17 cellular contexts compared by ENCODE assay signal in genomic region chr2:8447610-8448221, GRCh38.
DNase-seq lines count a peak whose midpoint lies in the region; ATAC-seq and TF ChIP-seq lines count a peak whose summit lies in the region.
"Had no signal": no experiment of that assay in that cellular context is flagged by ENCODE, and none has a peak within 500 bp of the region (broad histone marks: within the 10 kb centered on the region; RNA-seq: fewer than 3 reads in every experiment).

No MANE protein-coding gene starts in this region.

- H3K4me1 Mint-ChIP-seq in activated CD8-positive, alpha-beta T cell treated with anti-CD3 and anti-CD28 coated beads, Interleukin-2, amount 10 ng/mL, durations not matched to agents 7 days and 5 days (ENCODE audit: low read depth) = peaks cover 21% of the 10 kb centered on the region
- H3K4me1 Mint-ChIP-seq in activated CD8-positive, alpha-beta T cell treated with anti-CD3 and anti-CD28 coated beads for 36 hours (ENCODE audit: low read depth) = peaks cover 2% of the 10 kb centered on the region

- DNase-seq in activated CD8-positive, alpha-beta T cell treated with anti-CD3 and anti-CD28 coated beads, Interleukin-2, amount 10 ng/mL, durations not matched to agents 7 days and 5 days = no peak
- DNase-seq in activated CD8-positive, alpha-beta T cell treated with anti-CD3 and anti-CD28 coated beads for 36 hours = no peak
- peak; percentile 16 for DNase-seq in RWPE1 (ENCODE audit: low spot score)
- DNase-seq in epithelial cell of prostate (ENCODE audit: low read depth, low spot score) = peak; percentile 8
- peak; percentile 58 for DNase-seq in stromal cell of bone marrow (ENCODE audit: low read depth)
- DNase-seq in NCI-H2107 treated with DMSO at 0.1 percent for 48 hours (lab: John Stamatoyannopoulos, UW; ENCODE audit: unreplicated experiment) = no peak
- no peak for DNase-seq in NK-92 (lab: John Stamatoyannopoulos, UW; ENCODE audit: unreplicated experiment)
- DNase-seq: 8988T; NCI-H2029; stimulated activated CD4-positive, alpha-beta T cell treated with anti-CD3 and anti-CD28 coated beads, Interleukin-15, amount 100 ng/mL, for 24 hours had no signal

- H3K36me3 Mint-ChIP-seq in activated CD8-positive, alpha-beta T cell treated with anti-CD3 and anti-CD28 coated beads, Interleukin-2, amount 10 ng/mL, durations not matched to agents 7 days and 5 days (ENCODE audit: low read depth) = peaks cover 7% of the 10 kb centered on the region
- H3K36me3 Mint-ChIP-seq in activated CD8-positive, alpha-beta T cell treated with anti-CD3 and anti-CD28 coated beads for 36 hours (ENCODE audit: low read depth) = no peaks in the 10 kb centered on the region
- H3K36me3 Mint-ChIP-seq: activated naive CD4-positive, alpha-beta T cell treated with anti-CD3 and anti-CD28 coated beads, Interleukin-2, amount 50 U/mL, for 72 hours had no signal

- POLR2A ChIA-PET in activated CD8-positive, alpha-beta T cell treated with anti-CD3 and anti-CD28 coated beads, Interleukin-2, amount 10 ng/mL, durations not matched to agents 7 days and 5 days (lab: Charles Lee) = no interaction called here
- POLR2A ChIA-PET in activated CD8-positive, alpha-beta T cell treated with anti-CD3 and anti-CD28 coated beads for 36 hours (lab: Charles Lee) = no interaction called here
- POLR2A ChIA-PET in RWPE1 (lab: Yijun Ruan, JAX; ENCODE audit: low non-redundant PET) = no interaction called here

- peaks cover 11% of the 10 kb centered on the region for H3K27me3 Mint-ChIP-seq in activated CD8-positive, alpha-beta T cell treated with anti-CD3 and anti-CD28 coated beads, Interleukin-2, amount 10 ng/mL, durations not matched to agents 7 days and 5 days (ENCODE audit: low read depth)
- peaks cover 3% of the 10 kb centered on the region for H3K27me3 Mint-ChIP-seq in activated CD8-positive, alpha-beta T cell treated with anti-CD3 and anti-CD28 coated beads for 36 hours

- CTCF ChIA-PET in activated CD8-positive, alpha-beta T cell treated with anti-CD3 and anti-CD28 coated beads, Interleukin-2, amount 10 ng/mL, durations not matched to agents 7 days and 5 days (lab: Charles Lee) = no interaction called here
- CTCF ChIA-PET in activated CD8-positive, alpha-beta T cell treated with anti-CD3 and anti-CD28 coated beads for 36 hours (lab: Charles Lee) = no interaction called here
- CTCF ChIA-PET in RWPE1 (lab: Yijun Ruan, JAX) = no interaction called here

- intact Hi-C loops in activated CD8-positive, alpha-beta T cell treated with anti-CD3 and anti-CD28 coated beads for 36 hours (cut with micrococcal nuclease) = no loop called here

- H3K9me3 Mint-ChIP-seq in activated CD8-positive, alpha-beta T cell treated with anti-CD3 and anti-CD28 coated beads, Interleukin-2, amount 10 ng/mL, durations not matched to agents 7 days and 5 days (ENCODE audit: insufficient read depth) = peaks cover 3% of the 10 kb centered on the region
- no peaks in the 10 kb centered on the region for H3K9me3 Mint-ChIP-seq in activated CD8-positive, alpha-beta T cell treated with anti-CD3 and anti-CD28 coated beads for 36 hours
- H3K9me3 Mint-ChIP-seq: T-helper 1 cell treated with Interleukin-12 subunit alpha and Interleukin-12 subunit beta and Interleukin-4 antibody, amounts not matched to agents 30 μg/mL and 1 μg/mL, for 36 hours had no signal

- no peak for ATAC-seq in activated CD8-positive, alpha-beta T cell treated with anti-CD3 and anti-CD28 coated beads, Interleukin-2, amount 10 ng/mL, durations not matched to agents 7 days and 5 days
- no peak for ATAC-seq in activated CD8-positive, alpha-beta T cell treated with anti-CD3 and anti-CD28 coated beads for 36 hours
- no peak for ATAC-seq in HG02798 (IDR thresholded peaks at IDR 0.05; ENCODE audit: poor library complexity, unreplicated experiment)
- ATAC-seq: activated naive CD4-positive, alpha-beta T cell treated with anti-CD3 and anti-CD28 coated beads, Interleukin-2, amount 50 U/mL, for 72 hours had no signal

- no peak for TF ChIP-seq CTCF in activated CD8-positive, alpha-beta T cell treated with anti-CD3 and anti-CD28 coated beads for 36 hours (IDR thresholded peaks at IDR 0.05)
- TF ChIP-seq CTCF in RWPE1 (conservative IDR thresholded peaks at IDR 0.05; ENCODE audit: low read depth) = no peak

- peak overlapping the region; percentile 9 for H3K27ac Mint-ChIP-seq in activated CD8-positive, alpha-beta T cell treated with anti-CD3 and anti-CD28 coated beads, Interleukin-2, amount 10 ng/mL, durations not matched to agents 7 days and 5 days
- no peak overlapping the region for H3K27ac Mint-ChIP-seq in activated CD8-positive, alpha-beta T cell treated with anti-CD3 and anti-CD28 coated beads for 36 hours
- H3K27ac Mint-ChIP-seq: activated naive CD4-positive, alpha-beta T cell treated with anti-CD3 and anti-CD28 coated beads, Interleukin-2, amount 50 U/mL, for 72 hours; T-helper 1 cell treated with Interleukin-12 subunit alpha and Interleukin-12 subunit beta and Interleukin-4 antibody, amounts not matched to agents 30 μg/mL and 1 μg/mL, for 36 hours had no signal

- H3K27ac ChIP-seq in RWPE1 (no peak overlapping the region), epithelial cell of prostate (no peak overlapping the region)
- H3K27ac ChIP-seq: coronary artery, KMS-11, parathyroid adenoma, tibial nerve had no signal

- H3K4me3 Mint-ChIP-seq in activated CD8-positive, alpha-beta T cell treated with anti-CD3 and anti-CD28 coated beads, Interleukin-2, amount 10 ng/mL, durations not matched to agents 7 days and 5 days = no peak overlapping the region
- no peak overlapping the region for H3K4me3 Mint-ChIP-seq in activated CD8-positive, alpha-beta T cell treated with anti-CD3 and anti-CD28 coated beads for 36 hours
- H3K4me3 Mint-ChIP-seq: T-helper 1 cell treated with Interleukin-12 subunit alpha and Interleukin-12 subunit beta and Interleukin-4 antibody, amounts not matched to agents 30 μg/mL and 1 μg/mL, for 36 hours had no signal

Comparison
In these comparisons a context has a peak if more than half of its experiments do, and no peak if none do; other contexts are left out.
1. DNase-seq: peak in RWPE1 (single experiment), epithelial cell of prostate (single experiment) and stromal cell of bone marrow (single experiment); none in activated CD8-positive, alpha-beta T cell treated with anti-CD3 and anti-CD28 coated beads, Interleukin-2, amount 10 ng/mL, durations not matched to agents 7 days and 5 days (single experiment), activated CD8-positive, alpha-beta T cell treated with anti-CD3 and anti-CD28 coated beads for 36 hours (single experiment), NCI-H2107 treated with DMSO at 0.1 percent for 48 hours (single experiment) and NK-92 (single experiment).